ENCODE assay signal across 19 cellular contexts in genomic region chr1:14442669-14443068, GRCh38.
"Had no signal": no experiment of that assay in that cellular context is flagged by ENCODE, and none has a peak within 500 bp of the region (broad histone marks: within the 10 kb centered on the region; RNA-seq: fewer than 3 reads in every experiment).

No MANE protein-coding gene starts in this region.

- ATAC-seq: activated T-cell treated with anti-CD3 and anti-CD28 coated beads, Interleukin-2, amount 50 U/mL, for 72 hours; left colon; lower lobe of right lung had no signal

- DNase-seq: activated CD4-positive, alpha-beta T cell treated with anti-CD3 and anti-CD28 coated beads, Interleukin-2, amount 10 ng/mL, durations not matched to agents 24 days and 14 days; activated CD4-positive, CD25-positive, alpha-beta regulatory T cell; activated CD8-positive, alpha-beta memory T cell treated with anti-CD3 and anti-CD28 coated beads, Interleukin-2, amount 50 U/mL, for 48 hours; activated gamma-delta T cell; activated naive CD8-positive, alpha-beta T cell treated with anti-CD3 and anti-CD28 coated beads for 36 hours; activated T-cell treated with anti-CD3 and anti-CD28 coated beads, Interleukin-2, amount 50 U/mL, for 72 hours; aorta; cerebellar nuclear complex; effector CD8-positive, alpha-beta T cell; head of caudate nucleus; left colon; lower lobe of right lung; ovary; stimulated activated CD4-positive, alpha-beta T cell treated with anti-CD3 and anti-CD28 coated beads, Interleukin-12 subunit alpha, Interleukin-12 subunit beta, amount 100 ng/mL, for 4 hours; stimulated activated CD4-positive, alpha-beta T cell treated with anti-CD3 and anti-CD28 coated beads, Interleukin-2, amount 100 ng/mL, for 24 hours had no signal

- H3K4me1 ChIP-seq: breast epithelium, lower lobe of right lung had no signal

- H3K36me3 Mint-ChIP-seq: activated naive CD8-positive, alpha-beta T cell treated with anti-CD3 and anti-CD28 coated beads for 36 hours had no signal

- H3K4me3 ChIP-seq: breast epithelium, lower lobe of right lung, ovary, thoracic aorta had no signal

- H3K27ac ChIP-seq: breast epithelium, lower lobe of right lung, ovary, thoracic aorta had no signal

- FAIRE-seq: frontal cortex had no signal

- H3K9me3 ChIP-seq: breast epithelium, lower lobe of right lung, ovary, thoracic aorta had no signal

- H3K4me1 Mint-ChIP-seq: activated CD4-positive, alpha-beta T cell treated with anti-CD3 and anti-CD28 coated beads, Interleukin-2, amount 10 ng/mL, durations not matched to agents 24 days and 14 days; activated naive CD8-positive, alpha-beta T cell treated with anti-CD3 and anti-CD28 coated beads for 36 hours had no signal

- H3K4me3 Mint-ChIP-seq: activated CD4-positive, alpha-beta T cell treated with anti-CD3 and anti-CD28 coated beads, Interleukin-2, amount 10 ng/mL, durations not matched to agents 24 days and 14 days; activated naive CD8-positive, alpha-beta T cell treated with anti-CD3 and anti-CD28 coated beads for 36 hours; activated T-cell treated with anti-CD3 and anti-CD28 coated beads, Interleukin-2, amount 50 U/mL, for 72 hours; T-helper 2 cell treated with Interferon-gamma antibody and Interleukin-4, amounts not matched to agents 5 μg/mL and 100 μg/mL, for 36 hours had no signal

- H3K9me3 Mint-ChIP-seq: activated CD4-positive, alpha-beta T cell treated with anti-CD3 and anti-CD28 coated beads, Interleukin-2, amount 10 ng/mL, durations not matched to agents 24 days and 14 days; activated naive CD8-positive, alpha-beta T cell treated with anti-CD3 and anti-CD28 coated beads for 36 hours; activated T-cell treated with anti-CD3 and anti-CD28 coated beads, Interleukin-2, amount 50 U/mL, for 72 hours; T-helper 2 cell treated with Interferon-gamma antibody and Interleukin-4, amounts not matched to agents 5 μg/mL and 100 μg/mL, for 36 hours had no signal

- H3K27me3 Mint-ChIP-seq: activated CD4-positive, alpha-beta T cell treated with anti-CD3 and anti-CD28 coated beads, Interleukin-2, amount 10 ng/mL, durations not matched to agents 24 days and 14 days had no signal

- H3K36me3 ChIP-seq: breast epithelium, lower lobe of right lung, ovary, thoracic aorta had no signal

- H3K27me3 ChIP-seq: breast epithelium, ovary had no signal

- H3K27ac Mint-ChIP-seq: activated CD4-positive, alpha-beta T cell treated with anti-CD3 and anti-CD28 coated beads, Interleukin-2, amount 10 ng/mL, durations not matched to agents 24 days and 14 days; activated naive CD8-positive, alpha-beta T cell treated with anti-CD3 and anti-CD28 coated beads for 36 hours; activated T-cell treated with anti-CD3 and anti-CD28 coated beads, Interleukin-2, amount 50 U/mL, for 72 hours; T-helper 2 cell treated with Interferon-gamma antibody and Interleukin-4, amounts not matched to agents 5 μg/mL and 100 μg/mL, for 36 hours had no signal
